ENCODE assay signal across 1 cellular context in the genomic region with DNA sequence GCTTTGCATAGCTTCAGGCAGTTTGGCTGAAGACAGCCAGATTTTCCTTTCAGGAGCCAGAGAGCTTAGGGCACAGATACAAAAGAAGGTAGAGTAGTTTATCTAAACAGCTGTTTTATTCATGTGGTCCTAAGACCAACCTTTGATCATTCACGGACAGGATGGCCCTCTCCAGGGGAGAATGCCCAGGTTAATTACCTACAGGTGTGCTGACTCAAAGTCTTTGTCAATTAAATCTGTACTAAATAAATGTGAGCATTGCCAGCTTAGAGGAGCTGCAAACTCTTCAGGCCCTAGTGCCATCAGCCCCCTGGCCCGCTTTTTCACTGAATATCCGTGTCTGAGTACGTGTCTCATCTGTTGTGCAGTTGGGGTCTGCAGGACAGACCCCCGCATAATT.
TF ChIP-seq lines count a peak whose summit lies in the region.

No MANE protein-coding gene starts in this region.

TF ChIP-seq in GM23338, 12 proteins besides CTCF, POLR2A, EP300 and RAD21 (continued from another document):
- TF ChIP-seq, protein P1, sequence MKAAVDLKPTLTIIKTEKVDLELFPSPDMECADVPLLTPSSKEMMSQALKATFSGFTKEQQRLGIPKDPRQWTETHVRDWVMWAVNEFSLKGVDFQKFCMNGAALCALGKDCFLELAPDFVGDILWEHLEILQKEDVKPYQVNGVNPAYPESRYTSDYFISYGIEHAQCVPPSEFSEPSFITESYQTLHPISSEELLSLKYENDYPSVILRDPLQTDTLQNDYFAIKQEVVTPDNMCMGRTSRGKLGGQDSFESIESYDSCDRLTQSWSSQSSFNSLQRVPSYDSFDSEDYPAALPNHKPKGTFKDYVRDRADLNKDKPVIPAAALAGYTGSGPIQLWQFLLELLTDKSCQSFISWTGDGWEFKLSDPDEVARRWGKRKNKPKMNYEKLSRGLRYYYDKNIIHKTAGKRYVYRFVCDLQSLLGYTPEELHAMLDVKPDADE (IDR thresholded peaks at IDR 0.05) = no peak
- TF ChIP-seq JUNB (IDR thresholded peaks at IDR 0.05; ENCODE audit: unreplicated experiment) (no peak), EZH2 (IDR thresholded peaks at IDR 0.05; ENCODE audit: low read depth, unreplicated experiment) (no peak)
- TF ChIP-seq, protein P2, sequence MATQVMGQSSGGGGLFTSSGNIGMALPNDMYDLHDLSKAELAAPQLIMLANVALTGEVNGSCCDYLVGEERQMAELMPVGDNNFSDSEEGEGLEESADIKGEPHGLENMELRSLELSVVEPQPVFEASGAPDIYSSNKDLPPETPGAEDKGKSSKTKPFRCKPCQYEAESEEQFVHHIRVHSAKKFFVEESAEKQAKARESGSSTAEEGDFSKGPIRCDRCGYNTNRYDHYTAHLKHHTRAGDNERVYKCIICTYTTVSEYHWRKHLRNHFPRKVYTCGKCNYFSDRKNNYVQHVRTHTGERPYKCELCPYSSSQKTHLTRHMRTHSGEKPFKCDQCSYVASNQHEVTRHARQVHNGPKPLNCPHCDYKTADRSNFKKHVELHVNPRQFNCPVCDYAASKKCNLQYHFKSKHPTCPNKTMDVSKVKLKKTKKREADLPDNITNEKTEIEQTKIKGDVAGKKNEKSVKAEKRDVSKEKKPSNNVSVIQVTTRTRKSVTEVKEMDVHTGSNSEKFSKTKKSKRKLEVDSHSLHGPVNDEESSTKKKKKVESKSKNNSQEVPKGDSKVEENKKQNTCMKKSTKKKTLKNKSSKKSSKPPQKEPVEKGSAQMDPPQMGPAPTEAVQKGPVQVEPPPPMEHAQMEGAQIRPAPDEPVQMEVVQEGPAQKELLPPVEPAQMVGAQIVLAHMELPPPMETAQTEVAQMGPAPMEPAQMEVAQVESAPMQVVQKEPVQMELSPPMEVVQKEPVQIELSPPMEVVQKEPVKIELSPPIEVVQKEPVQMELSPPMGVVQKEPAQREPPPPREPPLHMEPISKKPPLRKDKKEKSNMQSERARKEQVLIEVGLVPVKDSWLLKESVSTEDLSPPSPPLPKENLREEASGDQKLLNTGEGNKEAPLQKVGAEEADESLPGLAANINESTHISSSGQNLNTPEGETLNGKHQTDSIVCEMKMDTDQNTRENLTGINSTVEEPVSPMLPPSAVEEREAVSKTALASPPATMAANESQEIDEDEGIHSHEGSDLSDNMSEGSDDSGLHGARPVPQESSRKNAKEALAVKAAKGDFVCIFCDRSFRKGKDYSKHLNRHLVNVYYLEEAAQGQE (IDR thresholded peaks at IDR 0.05; ENCODE audit: unreplicated experiment) = no peak
